In genomic region chr2:174039551-174040416, GRCh38 we compare ENCODE assay signal across 8 cellular contexts.
DNase-seq lines count a peak whose midpoint lies in the region; ATAC-seq and TF ChIP-seq lines count a peak whose summit lies in the region.

No MANE protein-coding gene starts in this region.

- ATAC-seq in GM21717 (IDR thresholded peaks at IDR 0.05; ENCODE audit: unreplicated experiment): peak; percentile 80
- peak; percentile 94 for ATAC-seq in foreskin keratinocyte

- TF ChIP-seq CTCF in foreskin keratinocyte (conservative IDR thresholded peaks at IDR 0.05): peak; percentile 97

- H3K27ac ChIP-seq in foreskin keratinocyte: peak overlapping the region; percentile 59
- H3K27ac ChIP-seq in substantia nigra (ENCODE audit: low read depth, low read length, poor library complexity, severe bottlenecking): peak overlapping the region; percentile 32

- DNase-seq in Daoy (ENCODE audit: low read depth) (peak; percentile 90), foreskin keratinocyte (peak; percentile 79 to 88), non-pigmented ciliary epithelial cell (ENCODE audit: low read depth) (peak; percentile 86), substantia nigra (lab: John Stamatoyannopoulos, UW) (peak in 47 of 49 donors; percentile 12 to 81 (median 62))
- peak; percentile 79 for DNase-seq in Jurkat, Clone E6-1 (ENCODE audit: low read depth, low spot score)
- DNase-seq in activated effector memory CD4-positive, alpha-beta T cell treated with Interleukin-2 at 50 U/mL for 16 hours: peak; percentile 68

- no peak overlapping the region; the same call in 1 of the 2 replicates for H3K4me3 ChIP-seq in Jurkat, Clone E6-1 (ENCODE audit: low read length)

- H3K4me1 ChIP-seq in foreskin keratinocyte: peaks cover 4% of the 10 kb centered on the region

- no peaks in the 10 kb centered on the region for H3K27me3 ChIP-seq in foreskin keratinocyte

- TF ChIP-seq POLR2A in Raji (IDR thresholded peaks at IDR 0.05; ENCODE audit: insufficient read depth, low read depth, low read length): 0 out of 2 replicates have a peak, but pooled peaks have one; percentile 29
